23 cellular contexts compared by ENCODE assay signal in the genomic region with DNA sequence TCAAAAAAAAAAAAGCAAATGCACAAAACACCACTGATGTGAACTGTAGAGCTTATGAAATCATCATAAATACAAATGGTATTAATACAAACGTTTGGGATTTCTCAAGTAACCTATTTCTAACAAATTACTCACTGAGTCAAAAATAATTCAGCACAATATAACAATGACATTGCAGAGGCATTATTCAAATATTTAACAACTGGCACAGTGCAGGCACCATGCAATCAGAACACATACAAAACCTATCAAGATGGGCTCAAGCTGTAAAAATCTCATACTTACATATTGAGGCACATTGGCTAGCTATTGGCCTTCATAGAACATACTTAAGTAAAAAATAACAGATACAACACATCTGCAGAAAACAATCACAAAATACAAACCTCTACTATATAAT.
DNase-seq lines count a peak whose midpoint lies in the region; ATAC-seq, FAIRE-seq and TF ChIP-seq lines count a peak whose summit lies in the region.
"Had no signal": no experiment of that assay in that cellular context is flagged by ENCODE, and none has a peak within 500 bp of the region (broad histone marks: within the 10 kb centered on the region; RNA-seq: fewer than 3 reads in every experiment).

No MANE protein-coding gene starts in this region.

- BruUV-seq in HepG2 (replicated peaks; lab: Mats Ljungman, UMichigan) = no TSS peak

- in situ Hi-C loops in HepG2 (cut with HindIII; ENCODE audit: extremely low pct_ligation_motif_present, low pct_unique_long_range_greater_than_20kb) = no loop called here

- no peaks in the 10 kb centered on the region for H3K9me3 ChIP-seq in right lobe of liver
- no peaks in the 10 kb centered on the region for H3K9me3 ChIP-seq in HepG2 (ENCODE audit: low read length)
- H3K9me3 ChIP-seq in pancreas = no peaks in the 10 kb centered on the region
- H3K9me3 ChIP-seq: BLaER1, Caco-2 had no signal

- POLR2A ChIA-PET in HepG2 (lab: Yijun Ruan, JAX) = no interaction called here

- H3K27me3 ChIP-seq in right lobe of liver (no peaks in the 10 kb centered on the region), HepG2 (ENCODE audit: control insufficient read depth in 1 of 2, insufficient read depth in 2 of 2, low read length in 2 of 2) (no peaks in the 10 kb centered on the region), pancreas (no peaks in the 10 kb centered on the region)
- H3K27me3 ChIP-seq: BLaER1 had no signal

- peaks cover 3% of the 10 kb centered on the region for H3K79me2 ChIP-seq in HepG2 (ENCODE audit: insufficient read depth, low read length)

- H3K4me1 ChIP-seq in right lobe of liver (peaks cover 0 to 7% (median 0%) of the 10 kb centered on the region in 4 donors), HepG2 (ENCODE audit: insufficient read depth, low read length) (no peaks in the 10 kb centered on the region), pancreas (peaks cover 8 to 17% (median 9%) of the 10 kb centered on the region in 3 donors)
- H3K4me1 ChIP-seq: BLaER1, Caco-2 had no signal

- CTCF ChIA-PET in HepG2 (lab: Yijun Ruan, JAX; ENCODE audit: low intra/inter-chr PET ratio, low total read pairs) = no interaction called here

- H3K27ac ChIP-seq in right lobe of liver (no peak overlapping the region), HepG2 (ENCODE audit: extremely low read length, insufficient read depth, low read length) (no peak overlapping the region), pancreas (no peak overlapping the region)
- H3K27ac ChIP-seq: 22Rv1, BLaER1, C4-2B, GM23248 had no signal

- FAIRE-seq in HepG2 (lab: Jason Lieb, UNC) (no peak), pancreas (lab: Jason Lieb, UNC) (no peak)
- FAIRE-seq: A204.1, G401.6, GM12878, GM19239, H1 had no signal

- peak; percentile 30 to 71 (median 60) for ATAC-seq in right lobe of liver
- no peak for ATAC-seq in HepG2
- peak; percentile 62 for ATAC-seq in left lobe of liver
- ATAC-seq in pancreas = peak; percentile 60 to 93 (median 74)
- no peak for ATAC-seq in HG03457 (IDR thresholded peaks at IDR 0.05; ENCODE audit: unreplicated experiment)
- ATAC-seq: CD8-positive, alpha-beta T cell; GM12878 had no signal

- H2AFZ ChIP-seq in HepG2 (ENCODE audit: low read length) = no peak overlapping the region
- H2AFZ ChIP-seq: GM23248 had no signal

- H3K4me2 ChIP-seq in HepG2 (ENCODE audit: low read depth, low read length) = no peak overlapping the region
- H3K4me2 ChIP-seq: BLaER1 had no signal

- no peak for TF ChIP-seq EP300 in HepG2 (IDR thresholded peaks at IDR 0.05; ENCODE audit: low read depth in 2 of 2, low read length in 2 of 2)
- TF ChIP-seq EP300 in HepG2 (CRISPR knock-in tag; IDR thresholded peaks at IDR 0.05; ENCODE audit: borderline replicate concordance) = no peak

- TF ChIP-seq RAD21 in HepG2 (CRISPR knock-in tag; IDR thresholded peaks at IDR 0.05) = no peak

- no peak overlapping the region for H3K9ac ChIP-seq in HepG2 (ENCODE audit: insufficient read depth, low read depth, low read length)
- H3K9ac ChIP-seq: BLaER1, GM23248 had no signal

- H3K36me3 ChIP-seq in right lobe of liver (no peaks in the 10 kb centered on the region), HepG2 (replicated peaks in 1 of 2; ENCODE audit: control insufficient read depth in 1 of 2, insufficient read depth in 2 of 2, low read length in 2 of 2) (no peaks in the 10 kb centered on the region), pancreas (no peaks in the 10 kb centered on the region)
- H3K36me3 ChIP-seq: BLaER1 had no signal

- intact Hi-C loops in right lobe of liver (cut with DNase I) = no loop called here
- intact Hi-C loops in HepG2 (cut with micrococcal nuclease; ENCODE audit: unreplicated experiment) = no loop called here
- intact Hi-C loops in pancreas (cut with DNase I) = no loop called here

- TF ChIP-seq POLR2A in right lobe of liver (IDR thresholded peaks at IDR 0.05) = no peak
- no peak for TF ChIP-seq POLR2A in HepG2 (IDR thresholded peaks at IDR 0.05; ENCODE audit: insufficient read depth in 1 of 2, low read depth in 2 of 2, low read length in 2 of 2)

- no peak for TF ChIP-seq CTCF in right lobe of liver (IDR thresholded peaks at IDR 0.05)
- no peak for TF ChIP-seq CTCF in HepG2 (CRISPR knock-in tag; IDR thresholded peaks at IDR 0.05)
- no peak for TF ChIP-seq CTCF in pancreas (IDR thresholded peaks at IDR 0.05)

- no peak overlapping the region for H3K4me3 ChIP-seq in right lobe of liver
- no peak overlapping the region for H3K4me3 ChIP-seq in HepG2 (replicated peaks in 1 of 3; ENCODE audit: insufficient read depth in 1 of 3, low read depth in 2 of 3, low read length in 3 of 3)
- no peak overlapping the region for H3K4me3 ChIP-seq in pancreas
- H3K4me3 ChIP-seq: BLaER1, GM12878, GM23248 had no signal

- no peak for DNase-seq in right lobe of liver
- no peak for DNase-seq in HepG2 (ENCODE audit: low spot score)
- DNase-seq in left lobe of liver (ENCODE audit: low spot score) = no peak
- DNase-seq in pancreas = no peak
- no peak for DNase-seq in LoVo (ENCODE audit: low spot score)
- no peak for DNase-seq in GM03348 (ENCODE audit: low spot score)
- DNase-seq: Caco-2; CD4-positive, CD25-positive, alpha-beta regulatory T cell; CD8-positive, alpha-beta T cell; DMS153; DND-41; GM23248; H7; HCEC 1CT had no signal

- WGBS in right lobe of liver (ENCODE audit: insufficient coverage, low coverage, low lambda C conversion rate, missing lambda C conversion rate) = 8% methylated on average over 1 of the region's 1 CpG
- 66% methylated on average over 1 of the region's 1 CpG for WGBS in HepG2 (ENCODE audit: low lambda C conversion rate)
- 10 to 14% methylated on average over 1 of the region's 1 CpG for WGBS in pancreas, 2 donors

- no peaks in the 10 kb centered on the region for H4K20me1 ChIP-seq in HepG2 (ENCODE audit: insufficient read depth, low read length)

TF ChIP-seq in HepG2, 621 proteins besides CTCF, POLR2A, EP300 and RAD21 (continues in another document):
- TF ChIP-seq ZNF430 (CRISPR knock-in tag; IDR thresholded peaks at IDR 0.05) (no peak), ZMYM2 (CRISPR knock-in tag; IDR thresholded peaks at IDR 0.05) (no peak), ZNF101 (CRISPR knock-in tag; IDR thresholded peaks at IDR 0.05; ENCODE audit: borderline replicate concordance, low read depth) (no peak), ZKSCAN8 (CRISPR knock-in tag; IDR thresholded peaks at IDR 0.05; ENCODE audit: borderline replicate concordance) (no peak), ZNF768 (CRISPR knock-in tag; IDR thresholded peaks at IDR 0.05) (no peak), HNF1B (CRISPR knock-in tag; IDR thresholded peaks at IDR 0.05) (no peak), STAT5B (CRISPR knock-in tag; IDR thresholded peaks at IDR 0.05) (no peak)
- TF ChIP-seq, protein P1, sequence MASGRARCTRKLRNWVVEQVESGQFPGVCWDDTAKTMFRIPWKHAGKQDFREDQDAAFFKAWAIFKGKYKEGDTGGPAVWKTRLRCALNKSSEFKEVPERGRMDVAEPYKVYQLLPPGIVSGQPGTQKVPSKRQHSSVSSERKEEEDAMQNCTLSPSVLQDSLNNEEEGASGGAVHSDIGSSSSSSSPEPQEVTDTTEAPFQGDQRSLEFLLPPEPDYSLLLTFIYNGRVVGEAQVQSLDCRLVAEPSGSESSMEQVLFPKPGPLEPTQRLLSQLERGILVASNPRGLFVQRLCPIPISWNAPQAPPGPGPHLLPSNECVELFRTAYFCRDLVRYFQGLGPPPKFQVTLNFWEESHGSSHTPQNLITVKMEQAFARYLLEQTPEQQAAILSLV (CRISPR knock-in tag; IDR thresholded peaks at IDR 0.05; ENCODE audit: borderline replicate concordance) = no peak
- TF ChIP-seq, protein P2, sequence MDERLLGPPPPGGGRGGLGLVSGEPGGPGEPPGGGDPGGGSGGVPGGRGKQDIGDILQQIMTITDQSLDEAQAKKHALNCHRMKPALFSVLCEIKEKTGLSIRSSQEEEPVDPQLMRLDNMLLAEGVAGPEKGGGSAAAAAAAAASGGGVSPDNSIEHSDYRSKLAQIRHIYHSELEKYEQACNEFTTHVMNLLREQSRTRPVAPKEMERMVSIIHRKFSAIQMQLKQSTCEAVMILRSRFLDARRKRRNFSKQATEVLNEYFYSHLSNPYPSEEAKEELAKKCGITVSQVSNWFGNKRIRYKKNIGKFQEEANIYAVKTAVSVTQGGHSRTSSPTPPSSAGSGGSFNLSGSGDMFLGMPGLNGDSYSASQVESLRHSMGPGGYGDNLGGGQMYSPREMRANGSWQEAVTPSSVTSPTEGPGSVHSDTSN (CRISPR knock-in tag; IDR thresholded peaks at IDR 0.05) = no peak
- TF ChIP-seq, protein P3, sequence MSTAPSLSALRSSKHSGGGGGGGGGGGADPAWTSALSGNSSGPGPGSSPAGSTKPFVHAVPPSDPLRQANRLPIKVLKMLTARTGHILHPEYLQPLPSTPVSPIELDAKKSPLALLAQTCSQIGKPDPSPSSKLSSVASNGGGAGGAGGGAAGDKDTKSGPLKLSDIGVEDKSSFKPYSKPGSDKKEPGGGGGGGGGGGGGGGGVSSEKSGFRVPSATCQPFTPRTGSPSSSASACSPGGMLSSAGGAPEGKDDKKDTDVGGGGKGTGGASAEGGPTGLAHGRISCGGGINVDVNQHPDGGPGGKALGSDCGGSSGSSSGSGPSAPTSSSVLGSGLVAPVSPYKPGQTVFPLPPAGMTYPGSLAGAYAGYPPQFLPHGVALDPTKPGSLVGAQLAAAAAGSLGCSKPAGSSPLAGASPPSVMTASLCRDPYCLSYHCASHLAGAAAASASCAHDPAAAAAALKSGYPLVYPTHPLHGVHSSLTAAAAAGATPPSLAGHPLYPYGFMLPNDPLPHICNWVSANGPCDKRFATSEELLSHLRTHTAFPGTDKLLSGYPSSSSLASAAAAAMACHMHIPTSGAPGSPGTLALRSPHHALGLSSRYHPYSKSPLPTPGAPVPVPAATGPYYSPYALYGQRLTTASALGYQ (CRISPR knock-in tag; IDR thresholded peaks at IDR 0.05) = no peak

Comparison
In these comparisons a context has a peak if more than half of its experiments do, and no peak if none do; other contexts are left out.
1. ATAC-seq: peak in right lobe of liver (4 of 4), left lobe of liver (single experiment) and pancreas (4 of 4); none in HepG2 (single experiment) and HG03457 (single experiment).